40 cellular contexts compared by ENCODE assay signal in genomic region chr14:22692194-22692593, GRCh38. TPM values are rescaled to one million over a fixed set of nuclear protein-coding genes. Genes with fewer than 3 reads are reported as not detected.
"Had no signal": no experiment of that assay in that cellular context is flagged by ENCODE, and none has a peak within 500 bp of the region (broad histone marks: within the 10 kb centered on the region; RNA-seq: fewer than 3 reads in every experiment).

No MANE protein-coding gene starts in this region.

- H3K9me3 ChIP-seq: adrenal gland, body of pancreas had no signal

- H3K36me3 ChIP-seq: adrenal gland, ascending aorta, brain microvascular endothelial cell, breast epithelium, cardiac muscle cell had no signal

- H3K4me3 ChIP-seq: adrenal gland, ascending aorta, body of pancreas, breast epithelium, cardiac muscle cell had no signal

- H3K4me1 ChIP-seq: adrenal gland, ascending aorta, body of pancreas, breast epithelium had no signal

- FAIRE-seq: astrocyte, bronchial epithelial cell had no signal

- H3K27me3 ChIP-seq: adrenal gland, ascending aorta, body of pancreas, brain microvascular endothelial cell, breast epithelium, cardiac muscle cell had no signal

- H3K27ac ChIP-seq: ascending aorta, body of pancreas, breast epithelium, cardiac muscle cell had no signal

- ATAC-seq: activated naive CD4-positive, alpha-beta T cell treated with anti-CD3 and anti-CD28 coated beads, Interleukin-2, amount 50 U/mL, for 72 hours; activated naive CD8-positive, alpha-beta T cell treated with anti-CD3 and anti-CD28 coated beads, Interleukin-2, amount 50 U/mL, for 24 hours; activated T-cell treated with anti-CD3 and anti-CD28 coated beads, Interleukin-2, amount 50 U/mL, for 4 hours; activated T-cell treated with anti-CD3 and anti-CD28 coated beads, Interleukin-2, amount 50 U/mL, for 72 hours; activated T-helper 17 cell treated with anti-CD3 and anti-CD28 coated beads, Interleukin-2, amount 50 U/mL, for 72 hours; body of pancreas had no signal

- DNase-seq: activated effector memory CD4-positive, alpha-beta T cell treated with anti-CD3 and anti-CD28 coated beads, Interleukin-2, amount 50 U/mL, for 16 hours; activated effector memory CD4-positive, alpha-beta T cell treated with Interleukin-2 at 50 U/mL for 16 hours; activated gamma-delta T cell; activated gamma-delta T cell treated with Interleukin-2 at 50 U/mL for 16 hours; activated naive CD4-positive, alpha-beta T cell; activated naive CD4-positive, alpha-beta T cell treated with anti-CD3 and anti-CD28 coated beads for 36 hours; activated naive CD4-positive, alpha-beta T cell treated with anti-CD3 and anti-CD28 coated beads, Interleukin-2, amount 10 ng/mL, durations not matched to agents 7 days and 5 days; activated naive CD4-positive, alpha-beta T cell treated with anti-CD3 and anti-CD28 coated beads, Interleukin-2, amount 50 U/mL, for 16 hours; activated naive CD4-positive, alpha-beta T cell treated with Interleukin-2 at 50 U/mL for 16 hours; activated naive CD8-positive, alpha-beta T cell treated with anti-CD3 and anti-CD28 coated beads for 36 hours; activated naive CD8-positive, alpha-beta T cell treated with anti-CD3 and anti-CD28 coated beads, Interleukin-2, amount 10 ng/mL, durations not matched to agents 7 days and 5 days; activated naive CD8-positive, alpha-beta T cell treated with anti-CD3 and anti-CD28 coated beads, Interleukin-2, amount 50 U/mL, for 24 hours; activated T-cell treated with anti-CD3 and anti-CD28 coated beads, Interleukin-2, amount 50 U/mL, for 1 hour; activated T-cell treated with anti-CD3 and anti-CD28 coated beads, Interleukin-2, amount 50 U/mL, for 24 hours; activated T-cell treated with anti-CD3 and anti-CD28 coated beads, Interleukin-2, amount 50 U/mL, for 4 hours; activated T-cell treated with anti-CD3 and anti-CD28 coated beads, Interleukin-2, amount 50 U/mL, for 48 hours; activated T-cell treated with anti-CD3 and anti-CD28 coated beads, Interleukin-2, amount 50 U/mL, for 72 hours; adrenal gland; amniotic stem cell; amygdala; anterior cingulate cortex; aorta; body of pancreas; brain microvascular endothelial cell; caudate nucleus; central memory CD4-positive, alpha-beta T cell; cerebellar nuclear complex had no signal

RNA-seq across cellular contexts. Expression of gene OR6J1, which starts 48.0 kb away (rescaled TPM):
- total RNA-seq: activated naive CD4-positive, alpha-beta T cell treated with anti-CD3 and anti-CD28 coated beads for 36 hours; activated naive CD4-positive, alpha-beta T cell treated with anti-CD3 and anti-CD28 coated beads, Interleukin-2, amount 50 U/mL, for 72 hours; activated naive CD8-positive, alpha-beta T cell treated with anti-CD3 and anti-CD28 coated beads for 36 hours; activated naive CD8-positive, alpha-beta T cell treated with anti-CD3 and anti-CD28 coated beads, Interleukin-2, amount 10 ng/mL, durations not matched to agents 7 days and 5 days; activated T-cell treated with anti-CD3 and anti-CD28 coated beads, Interleukin-2, amount 50 U/mL, for 4 hours; activated T-cell treated with anti-CD3 and anti-CD28 coated beads, Interleukin-2, amount 50 U/mL, for 72 hours; activated T-helper 1 cell treated with anti-CD3 and anti-CD28 coated beads, Interleukin-12 subunit alpha, Interleukin-12 subunit beta, Interleukin-2, Interleukin-4 antibody, amounts not matched to agents 30 ng/mL and 10 ng/mL and 1 ng/mL, durations not matched to agents 14 hours and 24 hours and 36 hours; activated T-helper 17 cell treated with anti-CD3 and anti-CD28 coated beads, Interleukin-2, amount 50 U/mL, for 72 hours; activated T-helper 2 cell treated with anti-CD3 and anti-CD28 coated beads, Interferon-gamma antibody, Interleukin-2, Interleukin-4, amounts not matched to agents 10 μg/mL and 5 μg/mL and 100 μg/mL, durations not matched to agents 14 hours and 24 hours and 36 hours; adrenal gland; aorta; ascending aorta; astrocyte; body of pancreas; breast epithelium; bronchial epithelial cell; cardiac muscle cell; cardiac septum; cerebellum; chondrocyte had no signal
- polyA plus RNA-seq: adipose tissue, adrenal gland, aorta, cardiac muscle cell had no signal
